In genomic region chr1:106831511-106831910, GRCh38 we compare ENCODE assay signal across 32 cellular contexts.
A peak's percentile ranks its signal among the peaks of the same experiment; 100 is the strongest.
DNase-seq lines count a peak whose midpoint lies in the region; FAIRE-seq and TF ChIP-seq lines count a peak whose summit lies in the region.
"Had no signal": no experiment of that assay in that cellular context is flagged by ENCODE, and none has a peak within 500 bp of the region (broad histone marks: within the 10 kb centered on the region; RNA-seq: fewer than 3 reads in every experiment).

No MANE protein-coding gene starts in this region.

- H3K27ac Mint-ChIP-seq in MCF 10A (ENCODE audit: low read depth, unreplicated experiment): no peak overlapping the region
- H3K27ac Mint-ChIP-seq: activated CD8-positive, alpha-beta T cell treated with anti-CD3 and anti-CD28 coated beads for 36 hours; activated T-helper 17 cell treated with anti-CD3 and anti-CD28 coated beads, Interleukin-2, amount 50 U/mL, for 72 hours; GM23338; mesothelial cell of epicardium; naive thymus-derived CD8-positive, alpha-beta T cell; T-helper 1 cell treated with Interleukin-12 subunit alpha and Interleukin-12 subunit beta and Interleukin-4 antibody, amounts not matched to agents 30 μg/mL and 1 μg/mL, for 36 hours had no signal

- H3K9me3 ChIP-seq in breast epithelium (no peaks in the 10 kb centered on the region), adipocyte (ENCODE audit: control insufficient read depth, low read length) (peaks cover 5% of the 10 kb centered on the region), OCI-LY7 (ENCODE audit: low read length) (peaks cover 11% of the 10 kb centered on the region; the same call in 1 of the 2 replicates)
- H3K9me3 ChIP-seq: BE2C, esophagus squamous epithelium had no signal

- H3K27ac ChIP-seq in breast epithelium: no peak overlapping the region
- no peak overlapping the region for H3K27ac ChIP-seq in OCI-LY7 (ENCODE audit: low read depth, low read length, poor library complexity, severe bottlenecking)
- H3K27ac ChIP-seq: cardiac muscle cell, esophagus squamous epithelium, HL-60, SK-N-MC, skin epidermis had no signal

- no peak for FAIRE-seq in HTR-8/SVneo (lab: Jason Lieb, UNC)
- FAIRE-seq: A204.1, islet of Langerhans had no signal

- CTCF ChIA-PET in MCF 10A (lab: Yijun Ruan, JAX) (interaction anchor here (0.6 kb wide), 1 partner anchor 486 kb away, joined by 3 read pairs; no protein-coding TSS in a partner anchor), OCI-LY7 (lab: Charles Lee; ENCODE audit: unreplicated experiment) (no interaction called here)

- no peaks in the 10 kb centered on the region for H3K4me1 Mint-ChIP-seq in MCF 10A (ENCODE audit: insufficient read depth, unreplicated experiment)
- H3K4me1 Mint-ChIP-seq: activated T-helper 17 cell treated with anti-CD3 and anti-CD28 coated beads, Interleukin-2, amount 50 U/mL, for 72 hours; GM23338; mesothelial cell of epicardium; naive thymus-derived CD8-positive, alpha-beta T cell had no signal

- intact Hi-C loops in MCF 10A (cut with micrococcal nuclease) (no loop called here), breast epithelium (cut with DNase I; ENCODE audit: low total_unique reads) (no loop called here), OCI-LY7 (cut with micrococcal nuclease; ENCODE audit: unreplicated experiment) (no loop called here)

- H3K36me3 ChIP-seq in breast epithelium: no peaks in the 10 kb centered on the region
- no peaks in the 10 kb centered on the region for H3K36me3 ChIP-seq in adipocyte (ENCODE audit: control insufficient read depth, insufficient read depth, low read length, severe bottlenecking)
- no peaks in the 10 kb centered on the region for H3K36me3 ChIP-seq in OCI-LY7 (ENCODE audit: insufficient read depth, low read length)
- H3K36me3 ChIP-seq: BE2C, cardiac muscle cell, esophagus squamous epithelium had no signal

- H2AFZ ChIP-seq in OCI-LY7 (ENCODE audit: low read length): no peak overlapping the region
- H2AFZ ChIP-seq: GM23338 had no signal

- H3K36me3 Mint-ChIP-seq in MCF 10A (ENCODE audit: insufficient read depth, unreplicated experiment): no peaks in the 10 kb centered on the region
- H3K36me3 Mint-ChIP-seq: mesothelial cell of epicardium; naive thymus-derived CD8-positive, alpha-beta T cell had no signal

- TF ChIP-seq CTCF in MCF 10A (IDR thresholded peaks at IDR 0.05; ENCODE audit: unreplicated experiment): no peak
- TF ChIP-seq CTCF in breast epithelium (IDR thresholded peaks at IDR 0.05): no peak
- no peak for TF ChIP-seq CTCF in OCI-LY7 (conservative IDR thresholded peaks at IDR 0.05; ENCODE audit: low read length)

- POLR2A ChIA-PET in MCF 10A (lab: Yijun Ruan, JAX): no interaction called here
- POLR2A ChIA-PET in OCI-LY7 (lab: Charles Lee): no interaction called here

- no peak overlapping the region for H3K9ac ChIP-seq in adipocyte (ENCODE audit: low read length)

- no peaks in the 10 kb centered on the region for H4K20me1 ChIP-seq in OCI-LY7 (ENCODE audit: insufficient read depth, low read length)

- no TSS peak for BruUV-seq in MCF 10A (replicated peaks; lab: Mats Ljungman, UMichigan)
- no TSS peak for BruUV-seq in OCI-LY7 (replicated peaks; lab: Mats Ljungman, UMichigan)

- no peaks in the 10 kb centered on the region for H3K27me3 ChIP-seq in breast epithelium
- no peaks in the 10 kb centered on the region for H3K27me3 ChIP-seq in adipocyte (replicated peaks; ENCODE audit: control insufficient read depth, insufficient read depth, low read length)
- H3K27me3 ChIP-seq: BE2C, cardiac muscle cell, esophagus squamous epithelium had no signal

- no peaks in the 10 kb centered on the region for H3K79me2 ChIP-seq in OCI-LY7 (ENCODE audit: insufficient read depth, low read depth, low read length)

- no peaks in the 10 kb centered on the region for H3K9me3 Mint-ChIP-seq in MCF 10A (ENCODE audit: unreplicated experiment)
- H3K9me3 Mint-ChIP-seq: T-helper 1 cell treated with Interleukin-12 subunit alpha and Interleukin-12 subunit beta and Interleukin-4 antibody, amounts not matched to agents 30 μg/mL and 1 μg/mL, for 36 hours had no signal

- 0 out of 2 replicates have a peak, but pooled peaks cover 5% of the 10 kb centered on the region for H3K9me2 ChIP-seq in OCI-LY7 (ENCODE audit: insufficient read depth, low read length)

- DNase-seq in MCF 10A (ENCODE audit: unreplicated experiment): peak; percentile 6
- DNase-seq in breast epithelium (ENCODE audit: low spot score in 2 of 2): no peak
- DNase-seq in adipocyte (ENCODE audit: low read depth): peak; percentile 35
- DNase-seq in kidney tubule cell (ENCODE audit: low spot score): peak; percentile 59
- no peak for DNase-seq in DMS53 treated with DMSO at 0.1 percent for 48 hours (lab: John Stamatoyannopoulos, UW; ENCODE audit: unreplicated experiment)
- no peak for DNase-seq in OCI-LY7 (ENCODE audit: low spot score)
- no peak for DNase-seq in erythroblast (lab: John Stamatoyannopoulos, UW)
- no peak for DNase-seq in HTR-8/SVneo (ENCODE audit: insufficient read length, low spot score)
- DNase-seq: activated CD4-positive, alpha-beta T cell treated with anti-CD3 and anti-CD28 coated beads for 1 hour; activated CD8-positive, alpha-beta T cell treated with anti-CD3 and anti-CD28 coated beads for 36 hours; activated naive CD4-positive, alpha-beta T cell treated with anti-CD3 and anti-CD28 coated beads, Interleukin-2, amount 50 U/mL, for 16 hours; BE2C; cortex of kidney; DMS79; esophagus squamous epithelium; naive thymus-derived CD8-positive, alpha-beta T cell; NCI-H1048; NCI-H1694 treated with DMSO at 0.1 percent for 48 hours; NCI-H69; occipital lobe; RPMI8226; stimulated activated naive CD8-positive, alpha-beta T cell treated with anti-CD3 and anti-CD28 coated beads, Interleukin-15, Interleukin-2, amounts not matched to agents 100 U/mL and 50 U/mL, for 24 hours had no signal

- TF ChIP-seq POLR2A in breast epithelium (IDR thresholded peaks at IDR 0.05) (no peak), erythroblast (IDR thresholded peaks at IDR 0.05; ENCODE audit: low read length) (no peak)

- H3K27me3 Mint-ChIP-seq in MCF 10A (ENCODE audit: insufficient read depth, unreplicated experiment): no peaks in the 10 kb centered on the region
- H3K27me3 Mint-ChIP-seq: activated CD8-positive, alpha-beta T cell treated with anti-CD3 and anti-CD28 coated beads for 36 hours; activated T-helper 17 cell treated with anti-CD3 and anti-CD28 coated beads, Interleukin-2, amount 50 U/mL, for 72 hours; naive thymus-derived CD8-positive, alpha-beta T cell had no signal

- H3K4me1 ChIP-seq in breast epithelium: no peaks in the 10 kb centered on the region
- H3K4me1 ChIP-seq in adipocyte (ENCODE audit: control insufficient read depth, insufficient read depth, low read length): no peaks in the 10 kb centered on the region
- H3K4me1 ChIP-seq in OCI-LY7 (ENCODE audit: insufficient read depth, low read length, poor library complexity, severe bottlenecking): no peaks in the 10 kb centered on the region
- H3K4me1 ChIP-seq: BE2C, esophagus squamous epithelium had no signal

- H3K4me3 Mint-ChIP-seq in MCF 10A (ENCODE audit: unreplicated experiment): no peak overlapping the region
- H3K4me3 Mint-ChIP-seq: activated CD8-positive, alpha-beta T cell treated with anti-CD3 and anti-CD28 coated beads for 36 hours; activated T-helper 17 cell treated with anti-CD3 and anti-CD28 coated beads, Interleukin-2, amount 50 U/mL, for 72 hours; GM23338; mesothelial cell of epicardium; naive thymus-derived CD8-positive, alpha-beta T cell; T-helper 1 cell treated with Interleukin-12 subunit alpha and Interleukin-12 subunit beta and Interleukin-4 antibody, amounts not matched to agents 30 μg/mL and 1 μg/mL, for 36 hours had no signal

- no peak overlapping the region for H3K4me2 ChIP-seq in OCI-LY7 (ENCODE audit: low read length)
- H3K4me2 ChIP-seq: GM23338 had no signal

- no peak overlapping the region for H3K4me3 ChIP-seq in breast epithelium
- H3K4me3 ChIP-seq in adipocyte (ENCODE audit: low read length): no peak overlapping the region
- no peak overlapping the region for H3K4me3 ChIP-seq in OCI-LY7 (ENCODE audit: low read depth, low read length, poor library complexity, severe bottlenecking)
- H3K4me3 ChIP-seq: cardiac muscle cell, esophagus squamous epithelium, GM23338, SK-N-MC, skin epidermis had no signal

Comparison
In these comparisons a context has a peak if more than half of its experiments do, and no peak if none do; other contexts are left out.
1. DNase-seq: peak in MCF 10A (single experiment), adipocyte (single experiment) and kidney tubule cell (single experiment); none in breast epithelium (0 of 2), DMS53 treated with DMSO at 0.1 percent for 48 hours (single experiment), OCI-LY7 (single experiment), erythroblast (0 of 2) and HTR-8/SVneo (single experiment).